31 cellular contexts compared by ENCODE assay signal in the genomic region with DNA sequence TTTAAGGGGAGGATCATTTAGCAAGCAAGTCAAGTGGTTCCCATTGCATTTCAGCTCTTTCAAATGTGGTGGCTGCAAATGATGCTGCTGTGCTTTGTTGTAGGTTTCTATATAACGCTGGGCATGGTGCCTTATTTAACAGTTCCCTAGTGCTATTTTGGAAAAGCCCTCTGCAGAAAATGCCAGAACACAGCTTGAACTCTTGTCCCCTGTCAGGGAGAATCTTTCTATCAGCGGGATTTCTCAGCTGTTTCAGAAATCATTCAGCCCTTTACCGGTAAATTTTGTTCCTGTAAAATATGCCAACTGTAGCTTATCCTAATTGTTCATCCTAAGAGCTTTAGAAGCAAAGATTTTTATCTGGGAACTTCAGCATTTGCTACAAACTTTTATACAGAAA.
"Had no signal": no experiment of that assay in that cellular context is flagged by ENCODE, and none has a peak within 500 bp of the region (broad histone marks: within the 10 kb centered on the region; RNA-seq: fewer than 3 reads in every experiment).

No MANE protein-coding gene starts in this region.

- H3K4me3 ChIP-seq: ascending aorta, cardiac muscle cell, heart right ventricle, left ventricle myocardium inferior, ovary, prostate gland, skin epidermis, stomach, thyroid gland, upper lobe of left lung, vagina had no signal

- H3K36me3 ChIP-seq: ascending aorta, cardiac muscle cell, heart right ventricle, left ventricle myocardium inferior, ovary, prostate gland, stomach, thyroid gland, upper lobe of left lung, vagina had no signal

- ATAC-seq: esophagus mucosa; foreskin keratinocyte; sciatic nerve; stimulated activated memory B cell treated with anti-CD40 and anti-IgM and Interleukin-4, amounts not matched to agents 10 μg/mL and 1 μg/mL and 100 μg/mL, for 72 hours had no signal

- H3K27me3 ChIP-seq: ascending aorta, cardiac muscle cell, heart right ventricle, ovary, stomach, thyroid gland, upper lobe of left lung, vagina had no signal

- H3K27ac ChIP-seq: ascending aorta, cardiac muscle cell, foreskin keratinocyte, heart right ventricle, left ventricle myocardium inferior, ovary, prostate gland, skin epidermis, stomach, thyroid gland, upper lobe of left lung, vagina, VCaP had no signal

- DNase-seq: activated CD4-positive, alpha-beta memory T cell treated with anti-CD3 and anti-CD28 coated beads for 36 hours; activated CD4-positive, alpha-beta T cell treated with anti-CD3 and anti-CD28 coated beads, Interleukin-2, amount 10 ng/mL, durations not matched to agents 24 days and 14 days; activated CD4-positive, CD25-positive, alpha-beta regulatory T cell treated with anti-CD3 and anti-CD28 coated beads, Interleukin-2, amount 50 U/mL, for 72 hours; activated CD8-positive, alpha-beta memory T cell treated with anti-CD3 and anti-CD28 coated beads, Interleukin-2, amount 50 U/mL, for 4 hours; activated gamma-delta T cell; activated naive CD4-positive, alpha-beta T cell treated with anti-CD3 and anti-CD28 coated beads, Interleukin-2, amount 10 ng/mL, durations not matched to agents 7 days and 5 days; activated naive CD8-positive, alpha-beta T cell treated with anti-CD3 and anti-CD28 coated beads, Interleukin-2, amount 10 ng/mL, durations not matched to agents 7 days and 5 days; activated T-cell treated with anti-CD3 and anti-CD28 coated beads, Interleukin-2, amount 50 U/mL, for 1 hour; endodermal cell; foreskin keratinocyte; heart right ventricle; left ventricle myocardium inferior; naive B cell; nephron progenitor cell; ovary; retina; stimulated activated CD4-positive, alpha-beta T cell treated with anti-CD3 and anti-CD28 coated beads, Interleukin-12 subunit alpha, Interleukin-12 subunit beta, amount 100 ng/mL, for 4 hours; stimulated activated CD4-positive, alpha-beta T cell treated with anti-CD3 and anti-CD28 coated beads, Interleukin-4, amount 100 ng/mL, for 4 hours; stimulated activated CD8-positive, alpha-beta memory T cell treated with anti-CD3 and anti-CD28 coated beads, Interleukin-4, amount 100 ng/mL, for 48 hours; stomach; thyroid gland; upper lobe of left lung had no signal

- H3K4me1 ChIP-seq: ascending aorta, foreskin keratinocyte, prostate gland, stomach, thyroid gland, upper lobe of left lung, vagina had no signal

- H3K9me3 ChIP-seq: ascending aorta, heart right ventricle, left ventricle myocardium inferior, ovary, prostate gland, stomach, thyroid gland, upper lobe of left lung, vagina had no signal
